12 cellular contexts compared by ENCODE assay signal in genomic region chr1:100883963-100884362, GRCh38. TPM values are rescaled to one million over a fixed set of nuclear protein-coding genes. Genes with fewer than 3 reads are reported as not detected.
DNase-seq lines count a peak whose midpoint lies in the region; ATAC-seq, FAIRE-seq and TF ChIP-seq lines count a peak whose summit lies in the region.
"Had no signal": no experiment of that assay in that cellular context is flagged by ENCODE, and none has a peak within 500 bp of the region (broad histone marks: within the 10 kb centered on the region; RNA-seq: fewer than 3 reads in every experiment).

No MANE protein-coding gene starts in this region.

- DNase-seq in A549 (ENCODE audit: low read depth in 1 of 2, low spot score in 1 of 2) (peak; percentile 10 to 44), HCT116 (ENCODE audit: low read depth, low spot score) (no peak), SK-N-SH (no peak), fibroblast of villous mesenchyme (ENCODE audit: low read depth) (peak; percentile 40), left lung (no peak), occipital lobe (lab: John Stamatoyannopoulos, UW) (no peak), colonic mucosa (no peak)
- DNase-seq in NK-92 treated with Interleukin-12 subunit alpha and Interleukin-12 subunit beta, amount 100 ng/mL, for 24 hours (lab: John Stamatoyannopoulos, UW) = no peak
- DNase-seq: activated naive CD8-positive, alpha-beta T cell treated with anti-CD3 and anti-CD28 coated beads for 36 hours; CD8-positive, alpha-beta memory T cell had no signal

- ATAC-seq in A549 (peak; percentile 88 to 92), HCT116 (peak; percentile 44; the same call in 1 of the 2 replicates), left lung (no peak)
- ATAC-seq: activated CD4-positive, CD25-positive, alpha-beta regulatory T cell treated with anti-CD3 and anti-CD28 coated beads, Interleukin-2, amount 50 U/mL, for 24 hours had no signal

- no peaks in the 10 kb centered on the region for H3K36me3 ChIP-seq in HCT116 (ENCODE audit: control insufficient read depth in 1 of 2, insufficient read depth in 2 of 2, low read length in 2 of 2)
- peaks cover 14 to 19% of the 10 kb centered on the region in 2 experiments for H3K36me3 ChIP-seq in SK-N-SH (replicated peaks in 1 of 2; ENCODE audit: control insufficient read depth in 1 of 2, insufficient read depth in 2 of 2, low read length in 1 of 2)
- no peaks in the 10 kb centered on the region for H3K36me3 ChIP-seq in left lung
- no peaks in the 10 kb centered on the region for H3K36me3 ChIP-seq in colonic mucosa
- H3K36me3 ChIP-seq: HAP-1 had no signal

- H3K4me3 ChIP-seq in A549 (no peak overlapping the region), HCT116 (replicated peaks in 1 of 2; ENCODE audit: low read depth in 1 of 2, low read length in 2 of 2) (no peak overlapping the region), SK-N-SH (ENCODE audit: low read depth in 2 of 2, low read length in 1 of 2) (no peak overlapping the region), fibroblast of villous mesenchyme (ENCODE audit: low read depth, low read length) (no peak overlapping the region), left lung (no peak overlapping the region), colonic mucosa (no peak overlapping the region)
- H3K4me3 ChIP-seq: HAP-1 had no signal

- H3K9me3 ChIP-seq in A549 (no peaks in the 10 kb centered on the region; the same call in 2 of the 3 replicates), HCT116 (ENCODE audit: control insufficient read depth in 1 of 2, insufficient read depth in 1 of 2, low read depth in 1 of 2, low read length in 2 of 2) (no peaks in the 10 kb centered on the region; a peak in 1 of 4 replicates), SK-N-SH (peaks cover 3% of the 10 kb centered on the region; the same call in 1 of the 2 replicates), left lung (peaks cover 0 to under 1% of the 10 kb centered on the region in 2 donors), colonic mucosa (no peaks in the 10 kb centered on the region)
- H3K9me3 ChIP-seq: HAP-1 had no signal

- intact Hi-C loops in HCT116 (cut with micrococcal nuclease) = no loop called here
- intact Hi-C loops in left lung (cut with DNase I) = no loop called here
- intact Hi-C loops in colonic mucosa (cut with DNase I) = no loop called here

- FAIRE-seq in A549 (lab: Jason Lieb, UNC) = no peak

- CTCF ChIA-PET in A549 (lab: Yijun Ruan, JAX) (interaction anchor here (0.7 to 2.6 kb wide), 4 partner anchors 9 to 425 kb away, joined by 3 to 9 read pairs (median 6); partner anchors contain the start of genes EXTL2 and SLC30A7), HCT116 (lab: Charles Lee) (interaction anchor here (1.4 to 2.4 kb wide), 2 partner anchors 15 to 404 kb away, joined by 7 to 8 read pairs; no protein-coding TSS in a partner anchor), SK-N-SH (lab: Yijun Ruan, JAX) (interaction anchor here (6.9 kb wide), 1 partner anchor 15 kb away, joined by 41 read pairs; no protein-coding TSS in a partner anchor)

- H3K9ac ChIP-seq in HCT116 (ENCODE audit: low read length) = no peak overlapping the region
- H3K9ac ChIP-seq in SK-N-SH = no peak overlapping the region
- H3K9ac ChIP-seq in colonic mucosa (ENCODE audit: low read depth in 2 of 2, low read length in 2 of 2) = no peak overlapping the region

- H3K9me2 ChIP-seq in HCT116 (ENCODE audit: insufficient read depth) (no peaks in the 10 kb centered on the region), SK-N-SH (no peaks in the 10 kb centered on the region)

- TF ChIP-seq RAD21 in A549 (conservative IDR thresholded peaks at IDR 0.05 in 1 of 2, IDR thresholded peaks at IDR 0.05 in 1 of 2) (0 out of 5 replicates have a peak, but pooled peaks of 1 of the 2 experiments have one; percentile 12), HCT116 (IDR thresholded peaks at IDR 0.05; ENCODE audit: low read depth) (peak; percentile 15; the same call in 1 of the 2 replicates), SK-N-SH (IDR thresholded peaks at IDR 0.05; ENCODE audit: low read length) (no peak)

- peaks cover 11% of the 10 kb centered on the region for H3F3A ChIP-seq in SK-N-SH (replicated peaks; ENCODE audit: insufficient read depth)

- H3K79me2 ChIP-seq in HCT116 (ENCODE audit: insufficient read depth, low read length) (no peaks in the 10 kb centered on the region), SK-N-SH (ENCODE audit: insufficient read depth) (peaks cover under 1% of the 10 kb centered on the region; the same call in 1 of the 2 replicates)

- 5% methylated on average over 4 of the region's 4 CpGs for WGBS in A549 (ENCODE audit: missing lambda C conversion rate)
- WGBS in SK-N-SH (ENCODE audit: low lambda C conversion rate) = 50% methylated on average over 4 of the region's 4 CpGs

- TF ChIP-seq POLR2A in A549 (IDR thresholded peaks at IDR 0.05; ENCODE audit: low read length) (no peak), HCT116 (IDR thresholded peaks at IDR 0.05; ENCODE audit: borderline replicate concordance, extremely low read depth, insufficient read depth, insufficient read length) (no peak)

- TF ChIP-seq EP300 in A549 (IDR thresholded peaks at IDR 0.05) (no peak), SK-N-SH (IDR thresholded peaks at IDR 0.05; ENCODE audit: borderline replicate concordance in 1 of 2, low read depth in 1 of 2, low read length in 1 of 2) (no peak)

- H3K4me1 ChIP-seq in A549 = peaks cover 11% of the 10 kb centered on the region
- peaks cover 0 to 6% of the 10 kb centered on the region in 2 experiments; a peak in 2 of 4 replicates for H3K4me1 ChIP-seq in HCT116 (ENCODE audit: control insufficient read depth in 1 of 2, insufficient read depth in 2 of 2, low read length in 2 of 2)
- no peaks in the 10 kb centered on the region; a peak in 2 of 4 replicates for H3K4me1 ChIP-seq in SK-N-SH (ENCODE audit: control insufficient read depth in 1 of 2, insufficient read depth in 2 of 2, low read depth in 1 of 2, low read length in 1 of 2)
- H3K4me1 ChIP-seq in left lung = no peaks in the 10 kb centered on the region
- no peaks in the 10 kb centered on the region for H3K4me1 ChIP-seq in colonic mucosa
- H3K4me1 ChIP-seq: HAP-1 had no signal

- H3K4me2 ChIP-seq in A549 = peak overlapping the region; percentile 57
- H3K4me2 ChIP-seq in HCT116 (ENCODE audit: low read length) = no peak overlapping the region
- no peak overlapping the region; the same call in 1 of the 2 replicates for H3K4me2 ChIP-seq in SK-N-SH

- TF ChIP-seq CTCF in A549 (IDR thresholded peaks at IDR 0.05) (no peak; the same call in 2 of the 3 replicates), HCT116 (IDR thresholded peaks at IDR 0.05 in 2 of 3, conservative IDR thresholded peaks at IDR 0.05 in 1 of 3; ENCODE audit: borderline replicate concordance in 1 of 3, insufficient read depth in 1 of 3, low read depth in 2 of 3, low read length in 2 of 3) (peak in 1 of 3 experiments; percentile 6; a peak in 1 of 6 replicates), SK-N-SH (IDR thresholded peaks at IDR 0.05) (peak; percentile 32), fibroblast of villous mesenchyme (IDR thresholded peaks at IDR 0.05; ENCODE audit: insufficient read depth, low read depth, low read length) (no peak), left lung (IDR thresholded peaks at IDR 0.05) (no peak), colonic mucosa (IDR thresholded peaks at IDR 0.05) (no peak)

- H2AFZ ChIP-seq in HCT116 (ENCODE audit: low read depth, low read length, poor library complexity, severe bottlenecking) (no peak overlapping the region), SK-N-SH (ENCODE audit: low read depth) (no peak overlapping the region)

- no TSS peak for BruUV-seq in HCT116 (replicated peaks; lab: Mats Ljungman, UMichigan)

- H3K27me3 ChIP-seq in HCT116 (ENCODE audit: insufficient read depth, low read length) = no peaks in the 10 kb centered on the region
- no peaks in the 10 kb centered on the region for H3K27me3 ChIP-seq in SK-N-SH (ENCODE audit: insufficient read depth)
- H3K27me3 ChIP-seq in left lung = no peaks in the 10 kb centered on the region
- no peaks in the 10 kb centered on the region for H3K27me3 ChIP-seq in colonic mucosa

- H4K20me1 ChIP-seq in HCT116 (ENCODE audit: insufficient read depth) = no peaks in the 10 kb centered on the region
- H4K20me1 ChIP-seq in SK-N-SH (ENCODE audit: insufficient read depth) = no peaks in the 10 kb centered on the region

- H3K27ac ChIP-seq in A549 = no peak overlapping the region
- H3K27ac ChIP-seq in HCT116 (ENCODE audit: low read depth, low read length) = no peak overlapping the region
- H3K27ac ChIP-seq in SK-N-SH (ENCODE audit: low read depth in 2 of 2, low read length in 1 of 2) = peak overlapping the region in 1 of 2 experiments; percentile 2; a peak in 1 of 4 replicates
- H3K27ac ChIP-seq in left lung = no peak overlapping the region
- no peak overlapping the region for H3K27ac ChIP-seq in colonic mucosa

- RAD21 ChIA-PET in HCT116 (lab: Charles Lee; ENCODE audit: low non-redundant PET in 1 of 2, low total read pairs in 2 of 2, uncharacterized antibody in 2 of 2, unreplicated experiment in 2 of 2) = interaction anchor here in 1 of 2 experiments (0.9 kb wide), 1 partner anchor 405 kb away, joined by 3 read pairs; no protein-coding TSS in a partner anchor

- POLR2A ChIA-PET in A549 (lab: Yijun Ruan, JAX) = interaction anchor here (1.3 kb wide), 1 partner anchor 11 kb away, joined by 11 read pairs; the partner anchor contains the start of genes EXTL2 and SLC30A7
- POLR2A ChIA-PET in HCT116 (lab: Charles Lee) = no interaction called here
- POLR2A ChIA-PET in SK-N-SH (lab: Yijun Ruan, JAX) = no interaction called here

RNA-seq across cellular contexts. Expression of gene EXTL2, which starts 10.7 kb away (rescaled TPM):
- polyA plus RNA-seq in A549 (2011; rRNA removed) = 19.1 and 22.4 TPM in 2 replicates
- 3.1 and 3.4 TPM in 2 replicates for polyA plus RNA-seq in A549 (2012; cell fraction: cytosol; rRNA removed)
- polyA plus RNA-seq in A549 (2012; cell fraction: nucleus; rRNA removed) = 2.9 and 4.9 TPM in 2 replicates
- 9.2 to 10.7 TPM (median 9.4 TPM) in 3 replicates for polyA plus RNA-seq in A549 (2017; fragmentation: RNase III; extraction: RNeasy Plus Mini Kit Qiagen cat#74134 plus additional on column Dnase treatment)
- polyA minus RNA-seq in A549 (2011; rRNA and poly(A)+ RNA removed) = 3.2 and 4.8 TPM in 2 replicates
- total RNA-seq in HCT116 (2021; ENCODE audit: unreplicated experiment) = 21.1 TPM
- 3.5 and 7.4 TPM in 2 replicates for polyA plus RNA-seq in HCT116 (2012)
- 20.3 and 32.5 TPM in 2 replicates for polyA plus RNA-seq in SK-N-SH (2012; rRNA removed)
- polyA plus RNA-seq in SK-N-SH (2012; cell fraction: cytosol; rRNA removed) = 32.6 and 34.8 TPM in 2 replicates
- polyA plus RNA-seq in SK-N-SH (2012; cell fraction: nucleus; rRNA removed) = 15.8 and 38.5 TPM in 2 replicates
- 22.5 and 30.7 TPM in 2 replicates for total RNA-seq in fibroblast of villous mesenchyme
- total RNA-seq in left lung = 10 to 100 TPM; 13.5 to 16.6 TPM
- 34.5 TPM for total RNA-seq in occipital lobe
- 1 to 10 TPM; 4.8 to 7.2 TPM for total RNA-seq in colonic mucosa

RNA-seq across cellular contexts. Expression of gene SLC30A7, which starts 11.9 kb away (rescaled TPM):
- polyA plus RNA-seq in A549 (2011; rRNA removed) (9.6 and 11.1 TPM in 2 replicates), A549 (2017; fragmentation: RNase III; extraction: RNeasy Plus Mini Kit Qiagen cat#74134 plus additional on column Dnase treatment) (3.9 to 4.8 TPM (median 4.3 TPM) in 3 replicates), SK-N-SH (2012; rRNA removed) (4.0 and 5.4 TPM in 2 replicates)
- polyA plus RNA-seq in A549 (2012; cell fraction: cytosol; rRNA removed) = 1.5 and 2.3 TPM in 2 replicates
- polyA plus RNA-seq in A549 (2012; cell fraction: nucleus; rRNA removed) = 1.7 and 2.9 TPM in 2 replicates
- polyA minus RNA-seq in A549 (2011; rRNA and poly(A)+ RNA removed) = 16.8 and 20.0 TPM in 2 replicates
- total RNA-seq in HCT116 (2021; ENCODE audit: unreplicated experiment) (23.3 TPM), fibroblast of villous mesenchyme (52.5 and 90.7 TPM in 2 replicates), left lung (10 to 100 TPM; 44.4 to 46.7 TPM), occipital lobe (42.1 TPM), colonic mucosa (10 to 100 TPM; 32.8 to 39.2 TPM)
- 3.6 and 4.2 TPM in 2 replicates for polyA plus RNA-seq in HCT116 (2012)
- 7.0 and 7.7 TPM in 2 replicates for polyA plus RNA-seq in SK-N-SH (2012; cell fraction: cytosol; rRNA removed)
- 5.1 and 11.5 TPM in 2 replicates for polyA plus RNA-seq in SK-N-SH (2012; cell fraction: nucleus; rRNA removed)

Comparison
In these comparisons a context has a peak if more than half of its experiments do, and no peak if none do; other contexts are left out.
1. DNase-seq: peak in A549 (2 of 2) and fibroblast of villous mesenchyme (single experiment); none in HCT116 (single experiment), SK-N-SH (single experiment), left lung (0 of 2), occipital lobe (single experiment), NK-92 treated with Interleukin-12 subunit alpha and Interleukin-12 subunit beta, amount 100 ng/mL, for 24 hours (single experiment) and colonic mucosa (single experiment).
2. Of the 12 proteins assayed by ChIP-seq in both A549 and SK-N-SH: peak only in A549: none; only in SK-N-SH: CTCF and PBX3; in both: MAX; in neither: 7; mixed calls (peak in some experiments, not most) for 2.